In the genomic region with DNA sequence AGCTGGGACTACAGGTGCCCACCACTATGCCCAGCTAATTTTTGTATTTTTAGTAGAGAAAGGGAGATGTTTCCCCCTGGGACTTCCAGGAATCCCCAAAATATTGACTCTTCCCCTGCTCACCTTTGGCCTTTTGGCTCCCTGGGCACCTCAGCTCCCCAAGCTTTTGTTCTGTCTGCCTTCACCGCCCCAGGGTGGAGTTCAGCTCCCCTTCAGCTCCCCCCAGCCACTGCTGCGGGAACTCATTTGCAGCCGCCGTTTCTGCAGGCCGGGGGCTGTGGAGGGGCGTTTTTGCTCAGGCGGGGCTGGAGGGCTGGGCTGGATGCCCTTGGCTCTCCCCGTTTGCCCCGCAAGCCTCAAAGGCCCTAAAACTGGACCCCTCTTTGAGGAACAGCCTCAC, we compare ENCODE assay signal across 18 cellular contexts. TPM values are rescaled to one million over a fixed set of nuclear protein-coding genes. Genes with fewer than 3 reads are reported as not detected.
A peak's percentile ranks its signal among the peaks of the same experiment; 100 is the strongest.
DNase-seq lines count a peak whose midpoint lies in the region; ATAC-seq and TF ChIP-seq lines count a peak whose summit lies in the region.
"Had no signal": no experiment of that assay in that cellular context is flagged by ENCODE, and none has a peak within 500 bp of the region (broad histone marks: within the 10 kb centered on the region; RNA-seq: fewer than 3 reads in every experiment).

No MANE protein-coding gene starts in this region.

- no peak overlapping the region for H2BK120ac ChIP-seq in H9 (ENCODE audit: low read depth, low read length, poor library complexity, severe bottlenecking)

- H3K27ac ChIP-seq in heart right ventricle = no peak overlapping the region
- H3K27ac ChIP-seq in H9 (ENCODE audit: insufficient read length, low read depth, low read length) = no peak overlapping the region
- H3K27ac ChIP-seq: BLaER1, C4-2B, GM23248 had no signal

- H3K23me2 ChIP-seq in H9 (ENCODE audit: insufficient read length, low read depth, low read length, poor library complexity, severe bottlenecking) = no peaks in the 10 kb centered on the region

- H3K36me3 Mint-ChIP-seq in H9 (ENCODE audit: insufficient read depth in 1 of 3, low read depth in 3 of 3) (no peaks in the 10 kb centered on the region), nephron progenitor cell (ENCODE audit: low read depth) (no peaks in the 10 kb centered on the region)
- H3K36me3 Mint-ChIP-seq in stimulated activated effector memory CD8-positive, alpha-beta T cell treated with anti-CD3 and anti-CD28 coated beads, Interleukin-12 subunit alpha, Interleukin-12 subunit beta, amount 100 ng/mL, for 72 hours = no peaks in the 10 kb centered on the region
- H3K36me3 Mint-ChIP-seq: CD4-positive, CD25-positive, alpha-beta regulatory T cell; CD8-positive, alpha-beta T cell had no signal

- 83% methylated on average over 9 of the region's 9 CpGs for WGBS in heart right ventricle, 2 donors
- no CpG with 5 or more reads among the region's 9 CpGs for WGBS in H9 (ENCODE audit: extremely low coverage, insufficient read length, low lambda C conversion rate)

- TF ChIP-seq CTCF in heart right ventricle (IDR thresholded peaks at IDR 0.05) (no peak), H9 (conservative IDR thresholded peaks at IDR 0.05) (no peak), nephron progenitor cell (IDR thresholded peaks at IDR 0.05) (no peak)

- H4K5ac ChIP-seq in H9 (ENCODE audit: insufficient read length, low read depth, low read length) = no peak overlapping the region

- no peak overlapping the region for H2BK5ac ChIP-seq in H9 (ENCODE audit: insufficient read length, low read length)

- H3K14ac ChIP-seq in H9 (ENCODE audit: insufficient read depth, low read length) = peak overlapping the region; percentile 49; the same call in 1 of the 2 replicates

- H3K27me3 Mint-ChIP-seq in H9 (ENCODE audit: low read depth) = no peaks in the 10 kb centered on the region
- H3K27me3 Mint-ChIP-seq in nephron progenitor cell (ENCODE audit: low read depth, poor library complexity) = peaks cover 13% of the 10 kb centered on the region

- H3K4me1 Mint-ChIP-seq in H9 (peaks cover 5 to 11% of the 10 kb centered on the region in 2 experiments; a peak in 2 of 4 replicates), nephron progenitor cell (peaks cover 25% of the 10 kb centered on the region)
- H3K4me1 Mint-ChIP-seq in stimulated activated effector memory CD8-positive, alpha-beta T cell treated with anti-CD3 and anti-CD28 coated beads, Interleukin-12 subunit alpha, Interleukin-12 subunit beta, amount 100 ng/mL, for 72 hours = no peaks in the 10 kb centered on the region
- H3K4me1 Mint-ChIP-seq: B cell; CD4-positive, CD25-positive, alpha-beta regulatory T cell had no signal

- peaks cover 0 to 82% (median 0%) of the 10 kb centered on the region in 9 donors for H3K36me3 ChIP-seq in heart right ventricle
- H3K36me3 ChIP-seq: BLaER1, HAP-1 had no signal

- H2AFZ ChIP-seq in H9 (ENCODE audit: low read length) = no peak overlapping the region
- H2AFZ ChIP-seq: GM23248 had no signal

- no peak overlapping the region for H3K9ac ChIP-seq in H9 (ENCODE audit: extremely low read depth, insufficient read length, low read length)
- H3K9ac ChIP-seq: BLaER1, GM23248 had no signal

- H3K27ac Mint-ChIP-seq in H9 (peak overlapping the region in 1 of 3 experiments; percentile 53; a peak in 2 of 7 replicates), nephron progenitor cell (peak overlapping the region; percentile 8)
- H3K27ac Mint-ChIP-seq in stimulated activated effector memory CD8-positive, alpha-beta T cell treated with anti-CD3 and anti-CD28 coated beads, Interleukin-12 subunit alpha, Interleukin-12 subunit beta, amount 100 ng/mL, for 72 hours = peak overlapping the region; percentile 75
- H3K27ac Mint-ChIP-seq: B cell; CD8-positive, alpha-beta T cell had no signal

- no peak overlapping the region for H4K91ac ChIP-seq in H9 (ENCODE audit: insufficient read length, low read depth, low read length)

- no peaks in the 10 kb centered on the region for H4K20me1 ChIP-seq in H9 (ENCODE audit: control insufficient read depth, insufficient read depth, insufficient read length)
- H4K20me1 ChIP-seq: BLaER1 had no signal

- H3K56ac ChIP-seq in H9 (ENCODE audit: insufficient read length, low read depth, low read length) = no peak overlapping the region

- H3K79me1 ChIP-seq in H9 (ENCODE audit: insufficient read depth, low read depth, low read length, poor library complexity, severe bottlenecking) = no peaks in the 10 kb centered on the region

- H3K9me3 ChIP-seq in heart right ventricle = no peaks in the 10 kb centered on the region
- no peaks in the 10 kb centered on the region for H3K9me3 ChIP-seq in H9 (ENCODE audit: control insufficient read depth, low read depth, low read length)
- H3K9me3 ChIP-seq: BLaER1, Caco-2, HAP-1 had no signal

- H3K9me3 Mint-ChIP-seq in H9 (no peaks in the 10 kb centered on the region), nephron progenitor cell (no peaks in the 10 kb centered on the region)
- no peaks in the 10 kb centered on the region for H3K9me3 Mint-ChIP-seq in stimulated activated effector memory CD8-positive, alpha-beta T cell treated with anti-CD3 and anti-CD28 coated beads, Interleukin-12 subunit alpha, Interleukin-12 subunit beta, amount 100 ng/mL, for 72 hours
- H3K9me3 Mint-ChIP-seq: CD8-positive, alpha-beta T cell had no signal

- H2BK20ac ChIP-seq in H9 (ENCODE audit: low read depth, low read length, poor library complexity, severe bottlenecking) = no peak overlapping the region

- no peak overlapping the region for H3K18ac ChIP-seq in H9 (ENCODE audit: insufficient read length, low read depth, low read length)

- ATAC-seq in left ventricle myocardium superior (no peak), heart right ventricle (no peak), GM19397 (IDR thresholded peaks at IDR 0.05; ENCODE audit: unreplicated experiment) (no peak), GM19455 (IDR thresholded peaks at IDR 0.05; ENCODE audit: unreplicated experiment) (no peak)
- ATAC-seq in stimulated activated effector memory CD8-positive, alpha-beta T cell treated with anti-CD3 and anti-CD28 coated beads, Interleukin-12 subunit alpha, Interleukin-12 subunit beta, amount 100 ng/mL, for 72 hours = no peak
- ATAC-seq: CD8-positive, alpha-beta T cell had no signal

- H4K8ac ChIP-seq in H9 (replicated peaks; ENCODE audit: insufficient read length, low read depth, low read length) = no peak overlapping the region

- H3K4me3 ChIP-seq in heart right ventricle = no peak overlapping the region
- H3K4me3 ChIP-seq: BLaER1, GM23248, HAP-1 had no signal

- H3K23ac ChIP-seq in H9 (ENCODE audit: insufficient read length, low read depth, low read length) = no peak overlapping the region

- H2BK15ac ChIP-seq in H9 (ENCODE audit: low read depth, low read length) = no peak overlapping the region

- H3K4me1 ChIP-seq in heart right ventricle = no peaks in the 10 kb centered on the region
- H3K4me1 ChIP-seq in H9 (ENCODE audit: insufficient read depth, low read length) = no peaks in the 10 kb centered on the region
- H3K4me1 ChIP-seq: HAP-1 had no signal

- no peak overlapping the region for H2AK5ac ChIP-seq in H9 (ENCODE audit: insufficient read length, low read length)

- H2BK12ac ChIP-seq in H9 (ENCODE audit: insufficient read length, low read depth, low read length) = no peak overlapping the region

- H3T11ph ChIP-seq in H9 (ENCODE audit: low read length) = no peak overlapping the region

- H3K27me3 ChIP-seq in heart right ventricle (peaks cover 0 to 4% (median 0%) of the 10 kb centered on the region in 7 donors), H9 (ENCODE audit: insufficient read depth, low read length) (no peaks in the 10 kb centered on the region)
- H3K27me3 ChIP-seq: BLaER1 had no signal

- no peak overlapping the region for H3K4me2 ChIP-seq in H9 (ENCODE audit: insufficient read depth, insufficient read length, low read length)
- H3K4me2 ChIP-seq: BLaER1 had no signal

- no peaks in the 10 kb centered on the region for H3K79me2 ChIP-seq in H9 (ENCODE audit: insufficient read depth, low read length)

- peak; percentile 3 for DNase-seq in left ventricle myocardium superior
- DNase-seq in heart right ventricle = no peak
- no peak for DNase-seq in H9
- no peak for DNase-seq in nephron progenitor cell
- no peak for DNase-seq in stimulated activated effector memory CD8-positive, alpha-beta T cell treated with anti-CD3 and anti-CD28 coated beads, Interleukin-12 subunit alpha, Interleukin-12 subunit beta, amount 100 ng/mL, for 72 hours (ENCODE audit: low spot score in 2 of 2)
- no peak for DNase-seq in SHP77 (lab: John Stamatoyannopoulos, UW)
- DNase-seq: Caco-2; CD4-positive, CD25-positive, alpha-beta regulatory T cell; CD8-positive, alpha-beta T cell; DMS153; DND-41; GM23248 had no signal

- intact Hi-C loops in left ventricle myocardium superior (cut with micrococcal nuclease) (no loop called here), heart right ventricle (cut with DNase I) (no loop called here)

- no peak overlapping the region for H3K4ac ChIP-seq in H9 (ENCODE audit: low read depth, low read length)

- no peak overlapping the region for H3K4me3 Mint-ChIP-seq in H9
- no peak overlapping the region for H3K4me3 Mint-ChIP-seq in nephron progenitor cell
- H3K4me3 Mint-ChIP-seq in stimulated activated effector memory CD8-positive, alpha-beta T cell treated with anti-CD3 and anti-CD28 coated beads, Interleukin-12 subunit alpha, Interleukin-12 subunit beta, amount 100 ng/mL, for 72 hours = no peak overlapping the region
- H3K4me3 Mint-ChIP-seq: B cell; CD4-positive, CD25-positive, alpha-beta regulatory T cell; CD8-positive, alpha-beta T cell had no signal

RNA-seq across cellular contexts. Expression of gene CRISPLD2, which starts 47.9 kb away (rescaled TPM):
- total RNA-seq in left ventricle myocardium superior (29.1 TPM), heart right ventricle (10 to 100 TPM in 7 of 10 donors, 1 to 10 TPM in 3; 7.9 to 48.1 (median 15.2) TPM), H9 (2021) (2.1 and 2.3 TPM in 2 replicates)
- polyA plus RNA-seq in heart right ventricle = 10 to 100 TPM; 13.2 to 25.0 TPM
